ENCODE assay signal across 17 cellular contexts in the genomic region with DNA sequence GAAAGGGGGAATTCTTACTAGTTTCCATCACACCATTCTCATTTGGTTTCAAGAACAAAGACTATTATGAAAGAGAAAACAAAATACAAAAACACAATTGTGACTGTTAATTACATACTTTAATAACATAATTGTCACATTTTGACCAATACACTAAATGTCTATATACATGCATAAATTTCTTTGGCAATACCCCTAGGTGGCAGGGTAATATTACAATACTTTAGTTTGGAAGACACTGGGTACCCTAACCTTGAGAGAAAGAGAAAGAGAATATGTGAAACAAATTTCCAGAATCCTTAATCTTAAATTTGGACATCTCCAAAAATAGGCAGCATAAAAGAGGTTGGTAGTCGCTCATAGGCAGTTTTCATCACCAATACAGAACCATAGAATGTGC.
A peak's percentile ranks its signal among the peaks of the same experiment; 100 is the strongest.
DNase-seq lines count a peak whose midpoint lies in the region; ATAC-seq and TF ChIP-seq lines count a peak whose summit lies in the region.
"Had no signal": no experiment of that assay in that cellular context is flagged by ENCODE, and none has a peak within 500 bp of the region (broad histone marks: within the 10 kb centered on the region; RNA-seq: fewer than 3 reads in every experiment).

No MANE protein-coding gene starts in this region.

- no peaks in the 10 kb centered on the region for H3K4me1 Mint-ChIP-seq in chondrocyte (ENCODE audit: low read depth)
- H3K4me1 Mint-ChIP-seq: CD4-positive, alpha-beta memory T cell; T-helper 17 cell had no signal

- peaks cover 2% of the 10 kb centered on the region for H3K27me3 Mint-ChIP-seq in chondrocyte (ENCODE audit: low read depth)
- H3K27me3 Mint-ChIP-seq: CD4-positive, alpha-beta memory T cell; T-helper 17 cell had no signal

- ATAC-seq in GM18858 (IDR thresholded peaks at IDR 0.05; ENCODE audit: unreplicated experiment): no peak
- ATAC-seq: T-helper 17 cell had no signal

- H3K36me3 Mint-ChIP-seq in chondrocyte (ENCODE audit: low read depth): no peaks in the 10 kb centered on the region
- H3K36me3 Mint-ChIP-seq: CD4-positive, alpha-beta memory T cell had no signal

- DNase-seq in DMS53 (lab: John Stamatoyannopoulos, UW): peak; percentile 35
- peak; percentile 5 for DNase-seq in HT-29 (ENCODE audit: low spot score)
- DNase-seq in NCI-H526 treated with DMSO at 0.1 percent for 48 hours (lab: John Stamatoyannopoulos, UW): peak; percentile 10
- no peak for DNase-seq in chondrocyte (ENCODE audit: low spot score)
- no peak for DNase-seq in stimulated activated CD4-positive, alpha-beta T cell treated with anti-CD3 and anti-CD28 coated beads, Interleukin-12 subunit alpha, Interleukin-12 subunit beta, amount 100 ng/mL, for 4 hours
- no peak for DNase-seq in stimulated activated CD4-positive, alpha-beta T cell treated with anti-CD3 and anti-CD28 coated beads, Interleukin-2, amount 100 ng/mL, for 48 hours
- DNase-seq: BE2C; Calu3; CD4-positive, alpha-beta memory T cell; DMS79 treated with DMSO at 0.1 percent for 48 hours; H9; IMR-90; NCI-H146; NCI-H2171; SHP77; T-helper 17 cell had no signal

- no peak overlapping the region for H3K4me3 Mint-ChIP-seq in chondrocyte (ENCODE audit: unreplicated experiment)
- H3K4me3 Mint-ChIP-seq: CD4-positive, alpha-beta memory T cell; H9; T-helper 17 cell had no signal

- H3K9me3 Mint-ChIP-seq in chondrocyte (ENCODE audit: low read depth): no peaks in the 10 kb centered on the region
- H3K9me3 Mint-ChIP-seq: H9 had no signal

- no peak overlapping the region for H3K27ac Mint-ChIP-seq in chondrocyte (ENCODE audit: unreplicated experiment)
- H3K27ac Mint-ChIP-seq: CD4-positive, alpha-beta memory T cell; H9; T-helper 17 cell had no signal

- TF ChIP-seq CTCF in chondrocyte (IDR thresholded peaks at IDR 0.05): peak; percentile 76

Comparison
In these comparisons a context has a peak if more than half of its experiments do, and no peak if none do; other contexts are left out.
1. DNase-seq: peak in DMS53 (single experiment), HT-29 (single experiment) and NCI-H526 treated with DMSO at 0.1 percent for 48 hours (single experiment); none in chondrocyte (single experiment), stimulated activated CD4-positive, alpha-beta T cell treated with anti-CD3 and anti-CD28 coated beads, Interleukin-12 subunit alpha, Interleukin-12 subunit beta, amount 100 ng/mL, for 4 hours (single experiment) and stimulated activated CD4-positive, alpha-beta T cell treated with anti-CD3 and anti-CD28 coated beads, Interleukin-2, amount 100 ng/mL, for 48 hours (0 of 2).